ENCODE assay signal across 10 cellular contexts in the genomic region with DNA sequence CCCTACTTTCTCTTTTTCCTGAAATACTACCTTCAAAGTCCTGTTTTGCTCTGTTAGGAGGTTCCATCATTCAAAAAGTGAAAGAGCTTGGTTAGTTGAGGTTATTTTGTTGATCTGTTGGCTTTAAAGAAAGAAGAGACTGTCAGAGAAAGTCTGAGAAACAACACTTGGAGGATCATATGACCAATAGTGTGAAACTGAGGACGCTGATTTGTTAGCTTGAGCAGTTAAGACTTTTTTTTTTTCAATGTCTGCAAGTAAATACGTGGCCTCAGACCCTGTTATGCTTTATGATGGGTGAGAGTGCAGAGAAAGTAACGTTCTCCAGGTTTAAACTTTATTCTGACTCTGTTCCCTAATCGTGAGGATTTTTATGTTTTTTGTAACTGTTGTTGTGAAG. TPM values are rescaled to one million over a fixed set of nuclear protein-coding genes. Genes with fewer than 3 reads are reported as not detected.
DNase-seq lines count a peak whose midpoint lies in the region; ATAC-seq and TF ChIP-seq lines count a peak whose summit lies in the region.
"Had no signal": no experiment of that assay in that cellular context is flagged by ENCODE, and none has a peak within 500 bp of the region (broad histone marks: within the 10 kb centered on the region; RNA-seq: fewer than 3 reads in every experiment).

No MANE protein-coding gene starts in this region.

- H3K4me1 ChIP-seq in spleen = peaks cover 41 to 80% (median 59%) of the 10 kb centered on the region in 6 donors
- H3K4me1 ChIP-seq: SJSA1 had no signal

- H3K36me3 ChIP-seq in spleen = no peaks in the 10 kb centered on the region
- H3K36me3 ChIP-seq: SJSA1 had no signal

- no peaks in the 10 kb centered on the region for H3K36me3 Mint-ChIP-seq in immature natural killer cell
- H3K36me3 Mint-ChIP-seq in activated T-cell treated with anti-CD3 and anti-CD28 coated beads, Interleukin-2, amount 50 U/mL, for 72 hours (ENCODE audit: insufficient read depth in 2 of 2) = no peaks in the 10 kb centered on the region

- intact Hi-C loops in spleen (cut with DNase I; ENCODE audit: low total_unique reads) = no loop called here

- H3K27ac ChIP-seq in angular gyrus (ENCODE audit: low read depth, low read length) = peak overlapping the region; percentile 82
- peak overlapping the region; percentile 57 to 73 (median 66) for H3K27ac ChIP-seq in spleen
- no peak overlapping the region for H3K27ac ChIP-seq in RWPE1
- H3K27ac ChIP-seq: SJSA1 had no signal

- POLR2A ChIA-PET in RWPE1 (lab: Yijun Ruan, JAX; ENCODE audit: low non-redundant PET) = no interaction called here

- no peaks in the 10 kb centered on the region for H3K9me3 ChIP-seq in spleen
- H3K9me3 ChIP-seq: SJSA1 had no signal

- ATAC-seq in GM21381 (IDR thresholded peaks at IDR 0.05; ENCODE audit: unreplicated experiment) = peak; percentile 20
- no peak for ATAC-seq in activated T-cell treated with anti-CD3 and anti-CD28 coated beads, Interleukin-2, amount 50 U/mL, for 72 hours (replicated peaks in 1 of 2)

- H3K27me3 ChIP-seq in spleen (replicated peaks in 1 of 7) = no peaks in the 10 kb centered on the region
- H3K27me3 ChIP-seq: SJSA1 had no signal

- 19 to 32% (median 27%) methylated on average over 4 of the region's 4 CpGs for WGBS in spleen, 5 donors

- DNase-seq in immature natural killer cell (no peak), spleen (no peak), RWPE1 (ENCODE audit: low spot score) (no peak), NCI-H187 (lab: John Stamatoyannopoulos, UW) (no peak)
- DNase-seq in activated naive CD4-positive, alpha-beta T cell treated with anti-CD3 and anti-CD28 coated beads, Interleukin-2, amount 50 U/mL, for 16 hours = no peak
- no peak for DNase-seq in activated T-cell treated with anti-CD3 and anti-CD28 coated beads, Interleukin-2, amount 50 U/mL, for 72 hours
- DNase-seq: HCEC 1CT had no signal

- peaks cover 0 to 2% (median 0%) of the 10 kb centered on the region in 6 donors for H3K9me3 Mint-ChIP-seq in immature natural killer cell
- no peaks in the 10 kb centered on the region for H3K9me3 Mint-ChIP-seq in activated T-cell treated with anti-CD3 and anti-CD28 coated beads, Interleukin-2, amount 50 U/mL, for 72 hours

- H3K4me1 Mint-ChIP-seq in immature natural killer cell = peaks cover 21 to 29% of the 10 kb centered on the region in 2 donors
- H3K4me1 Mint-ChIP-seq in activated T-cell treated with anti-CD3 and anti-CD28 coated beads, Interleukin-2, amount 50 U/mL, for 72 hours (ENCODE audit: low read depth) = no peaks in the 10 kb centered on the region

- peak overlapping the region; percentile 8 to 73 (median 48) for H3K27ac Mint-ChIP-seq in immature natural killer cell
- H3K27ac Mint-ChIP-seq in activated T-cell treated with anti-CD3 and anti-CD28 coated beads, Interleukin-2, amount 50 U/mL, for 72 hours = no peak overlapping the region

- peak overlapping the region; percentile 25 to 51 (median 33) for H3K4me3 Mint-ChIP-seq in immature natural killer cell
- no peak overlapping the region for H3K4me3 Mint-ChIP-seq in activated T-cell treated with anti-CD3 and anti-CD28 coated beads, Interleukin-2, amount 50 U/mL, for 72 hours

- no peak for TF ChIP-seq POLR2A in spleen (IDR thresholded peaks at IDR 0.05)

- TF ChIP-seq CTCF in spleen (IDR thresholded peaks at IDR 0.05 in 8 of 11, conservative IDR thresholded peaks at IDR 0.05 in 3 of 11) = no peak
- no peak for TF ChIP-seq CTCF in RWPE1 (conservative IDR thresholded peaks at IDR 0.05; ENCODE audit: low read depth)

- no peak overlapping the region for H3K4me3 ChIP-seq in spleen
- H3K4me3 ChIP-seq: SJSA1 had no signal

- H3K27me3 Mint-ChIP-seq in immature natural killer cell (ENCODE audit: low read depth in 3 of 3) = no peaks in the 10 kb centered on the region
- no peaks in the 10 kb centered on the region for H3K27me3 Mint-ChIP-seq in activated T-cell treated with anti-CD3 and anti-CD28 coated beads, Interleukin-2, amount 50 U/mL, for 72 hours (ENCODE audit: low read depth)

- CTCF ChIA-PET in RWPE1 (lab: Yijun Ruan, JAX) = no interaction called here

RNA-seq across cellular contexts. Expression of gene GAB1, which starts 45.9 kb away (rescaled TPM):
- 1 to 10 TPM in 2 of 3 donors, not detected in 1; 1.9 to 2.9 TPM for polyA plus RNA-seq in immature natural killer cell
- 10 to 100 TPM; 21.6 to 53.6 (median 33.1) TPM for total RNA-seq in spleen
- 1 to 10 TPM; 1.6 to 4.7 (median 3.1) TPM for polyA plus RNA-seq in spleen
- 1 to 10 TPM; 1.5 to 1.6 TPM for total RNA-seq in activated T-cell treated with anti-CD3 and anti-CD28 coated beads, Interleukin-2, amount 50 U/mL, for 72 hours

Comparison
In these comparisons a context has a peak if more than half of its experiments do, and no peak if none do; other contexts are left out.
1. H3K4me3 Mint-ChIP-seq: peak in immature natural killer cell (5 of 5); none in activated T-cell treated with anti-CD3 and anti-CD28 coated beads, Interleukin-2, amount 50 U/mL, for 72 hours (0 of 2).
2. RNA of gene GAB1, which starts 45.9 kb away (total RNA-seq): 21.6 to 53.6 TPM in spleen; 1.5 to 1.6 TPM in activated T-cell treated with anti-CD3 and anti-CD28 coated beads, Interleukin-2, amount 50 U/mL, for 72 hours; every median in the first group is over 4 times any median in the second.